In genomic region chr4:128427832-128428366, GRCh38 we compare ENCODE assay signal across 1 cellular context.
TF ChIP-seq lines count a peak whose summit lies in the region.

No MANE protein-coding gene starts in this region.

TF ChIP-seq in A549, 52 proteins besides CTCF, POLR2A, EP300 and RAD21 (continued from another document):
- TF ChIP-seq USF2 (IDR thresholded peaks at IDR 0.05) (no peak), KDM1A (IDR thresholded peaks at IDR 0.05; ENCODE audit: low read depth) (no peak), CHD4 (IDR thresholded peaks at IDR 0.05; ENCODE audit: borderline replicate concordance) (no peak), SMC3 (IDR thresholded peaks at IDR 0.05) (peak; percentile 91), PHF8 (IDR thresholded peaks at IDR 0.05; ENCODE audit: borderline replicate concordance, low read depth) (no peak), HEYL (CRISPR knock-in tag; IDR thresholded peaks at IDR 0.05) (no peak), POLR2AphosphoS2 (conservative IDR thresholded peaks at IDR 0.05; ENCODE audit: low read length) (no peak), JUN (IDR thresholded peaks at IDR 0.05) (peak in 1 of 2 experiments; percentile 38; a peak in 1 of 5 replicates)
- TF ChIP-seq, protein P1, sequence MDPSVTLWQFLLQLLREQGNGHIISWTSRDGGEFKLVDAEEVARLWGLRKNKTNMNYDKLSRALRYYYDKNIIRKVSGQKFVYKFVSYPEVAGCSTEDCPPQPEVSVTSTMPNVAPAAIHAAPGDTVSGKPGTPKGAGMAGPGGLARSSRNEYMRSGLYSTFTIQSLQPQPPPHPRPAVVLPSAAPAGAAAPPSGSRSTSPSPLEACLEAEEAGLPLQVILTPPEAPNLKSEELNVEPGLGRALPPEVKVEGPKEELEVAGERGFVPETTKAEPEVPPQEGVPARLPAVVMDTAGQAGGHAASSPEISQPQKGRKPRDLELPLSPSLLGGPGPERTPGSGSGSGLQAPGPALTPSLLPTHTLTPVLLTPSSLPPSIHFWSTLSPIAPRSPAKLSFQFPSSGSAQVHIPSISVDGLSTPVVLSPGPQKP (IDR thresholded peaks at IDR 0.05; ENCODE audit: low read depth, low read length): no peak
- TF ChIP-seq, protein P2, sequence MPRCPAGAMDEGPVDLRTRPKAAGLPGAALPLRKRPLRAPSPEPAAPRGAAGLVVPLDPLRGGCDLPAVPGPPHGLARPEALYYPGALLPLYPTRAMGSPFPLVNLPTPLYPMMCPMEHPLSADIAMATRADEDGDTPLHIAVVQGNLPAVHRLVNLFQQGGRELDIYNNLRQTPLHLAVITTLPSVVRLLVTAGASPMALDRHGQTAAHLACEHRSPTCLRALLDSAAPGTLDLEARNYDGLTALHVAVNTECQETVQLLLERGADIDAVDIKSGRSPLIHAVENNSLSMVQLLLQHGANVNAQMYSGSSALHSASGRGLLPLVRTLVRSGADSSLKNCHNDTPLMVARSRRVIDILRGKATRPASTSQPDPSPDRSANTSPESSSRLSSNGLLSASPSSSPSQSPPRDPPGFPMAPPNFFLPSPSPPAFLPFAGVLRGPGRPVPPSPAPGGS (IDR thresholded peaks at IDR 0.05): no peak
- TF ChIP-seq, protein P3, sequence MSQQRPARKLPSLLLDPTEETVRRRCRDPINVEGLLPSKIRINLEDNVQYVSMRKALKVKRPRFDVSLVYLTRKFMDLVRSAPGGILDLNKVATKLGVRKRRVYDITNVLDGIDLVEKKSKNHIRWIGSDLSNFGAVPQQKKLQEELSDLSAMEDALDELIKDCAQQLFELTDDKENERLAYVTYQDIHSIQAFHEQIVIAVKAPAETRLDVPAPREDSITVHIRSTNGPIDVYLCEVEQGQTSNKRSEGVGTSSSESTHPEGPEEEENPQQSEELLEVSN (IDR thresholded peaks at IDR 0.05; ENCODE audit: borderline replicate concordance, low read depth): peak; percentile 32; the same call in 1 of the 2 replicates
TF ChIP-seq in A549: peak in this region for 6.
